ENCODE assay signal across 26 cellular contexts in the genomic region with DNA sequence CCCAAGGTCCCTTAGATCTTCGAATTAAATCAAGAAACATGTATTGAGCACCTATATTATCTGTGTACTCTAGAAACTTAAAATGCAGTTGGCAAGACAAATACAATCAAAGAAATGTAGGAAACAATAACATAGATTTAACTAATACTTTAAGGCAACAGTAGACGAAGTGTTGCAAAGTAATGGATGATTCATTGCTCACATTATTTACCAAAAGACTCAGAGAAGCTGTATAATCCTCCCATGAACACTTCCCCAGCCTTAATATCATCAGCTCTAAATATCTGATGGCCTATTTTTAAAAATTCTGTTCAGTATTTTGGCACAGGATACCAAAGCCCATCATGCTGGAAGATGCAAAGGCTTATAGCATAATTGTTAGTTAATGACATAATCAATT.
DNase-seq lines count a peak whose midpoint lies in the region; ATAC-seq, FAIRE-seq and TF ChIP-seq lines count a peak whose summit lies in the region.
"Had no signal": no experiment of that assay in that cellular context is flagged by ENCODE, and none has a peak within 500 bp of the region (broad histone marks: within the 10 kb centered on the region; RNA-seq: fewer than 3 reads in every experiment).

No MANE protein-coding gene starts in this region.

- CTCF ChIA-PET in PC-3 (lab: Charles Lee) (no interaction called here), GM12878 (lab: Yijun Ruan, JAX) (interaction anchor here (0.8 to 2.0 kb wide), 4 partner anchors 9 to 518 kb away, joined by 3 to 6 read pairs (median 4); no protein-coding TSS in a partner anchor)

- peak overlapping the region; percentile 3; the same call in 1 of the 2 replicates for H2AFZ ChIP-seq in GM23338
- no peak overlapping the region for H2AFZ ChIP-seq in PC-3 (ENCODE audit: low read length)
- H2AFZ ChIP-seq in GM12878 (ENCODE audit: control insufficient read depth, low read depth, low read length): peak overlapping the region; percentile 37; the same call in 1 of the 2 replicates
- H2AFZ ChIP-seq in MM.1S (ENCODE audit: low read length): no peak overlapping the region

- H3K4me2 ChIP-seq in GM23338 (no peak overlapping the region), PC-3 (ENCODE audit: low read length) (no peak overlapping the region; the same call in 1 of the 2 replicates), GM12878 (ENCODE audit: control insufficient read depth, insufficient read depth) (peak overlapping the region; percentile 54; the same call in 1 of the 2 replicates), MM.1S (ENCODE audit: low read depth, low read length) (no peak overlapping the region)
- H3K4me2 ChIP-seq: BLaER1 had no signal

- no peaks in the 10 kb centered on the region for H4K20me1 ChIP-seq in GM23338 (replicated peaks; ENCODE audit: insufficient read depth)
- H4K20me1 ChIP-seq in PC-3 (ENCODE audit: low read length): no peaks in the 10 kb centered on the region
- H4K20me1 ChIP-seq in GM12878 (ENCODE audit: control insufficient read depth, insufficient read depth): no peaks in the 10 kb centered on the region
- no peaks in the 10 kb centered on the region for H4K20me1 ChIP-seq in MM.1S (ENCODE audit: insufficient read depth, low read length)
- H4K20me1 ChIP-seq: BLaER1 had no signal

- H3K27me3 ChIP-seq in GM23338 (ENCODE audit: insufficient read depth) (no peaks in the 10 kb centered on the region), PC-3 (ENCODE audit: low read length) (no peaks in the 10 kb centered on the region), GM12878 (replicated peaks in 1 of 2; ENCODE audit: control insufficient read depth in 2 of 2, insufficient read depth in 2 of 2, low read length in 1 of 2) (no peaks in the 10 kb centered on the region), MM.1S (replicated peaks; ENCODE audit: insufficient read depth, low read length) (no peaks in the 10 kb centered on the region)
- H3K27me3 ChIP-seq: BE2C, BLaER1 had no signal

- H3K4me3 ChIP-seq in GM23338: no peak overlapping the region
- H3K4me3 ChIP-seq in PC-3 (ENCODE audit: low read length): no peak overlapping the region
- no peak overlapping the region for H3K4me3 ChIP-seq in GM12878
- no peak overlapping the region for H3K4me3 ChIP-seq in epithelial cell of esophagus (ENCODE audit: low read length)
- no peak overlapping the region for H3K4me3 ChIP-seq in MM.1S (ENCODE audit: low read length)
- H3K4me3 ChIP-seq: BLaER1 had no signal

- peaks cover 3% of the 10 kb centered on the region; the same call in 1 of the 2 replicates for H3K9me2 ChIP-seq in GM23338 (ENCODE audit: insufficient read depth)
- H3K9me2 ChIP-seq in PC-3 (replicated peaks; ENCODE audit: low read length): no peaks in the 10 kb centered on the region
- no peaks in the 10 kb centered on the region for H3K9me2 ChIP-seq in MM.1S (replicated peaks; ENCODE audit: insufficient read depth, low read length)

- H3K79me2 ChIP-seq in GM23338 (replicated peaks; ENCODE audit: insufficient read depth) (no peaks in the 10 kb centered on the region), PC-3 (ENCODE audit: low read length) (no peaks in the 10 kb centered on the region), GM12878 (ENCODE audit: control insufficient read depth, insufficient read depth, low read length) (no peaks in the 10 kb centered on the region), MM.1S (ENCODE audit: low read length) (no peaks in the 10 kb centered on the region)

- no peak for TF ChIP-seq RAD21 in GM12878 (IDR thresholded peaks at IDR 0.05; ENCODE audit: insufficient read depth, low read depth, low read length)

- in situ Hi-C loops in GM12878 (cut with MboI): no loop called here

- H3K9me3 Mint-ChIP-seq in GM23338 (no peaks in the 10 kb centered on the region), immature natural killer cell (peaks cover 0 to 12% (median 5%) of the 10 kb centered on the region in 6 donors)

- H3K27me3 Mint-ChIP-seq in GM23338 (ENCODE audit: insufficient read depth, low read depth, poor library complexity) (no peaks in the 10 kb centered on the region), immature natural killer cell (ENCODE audit: low read depth in 3 of 3) (peaks cover 0 to 2% (median 0%) of the 10 kb centered on the region in 3 donors)
- H3K27me3 Mint-ChIP-seq: CD4-positive, alpha-beta memory T cell; CD4-positive, CD25-positive, alpha-beta regulatory T cell had no signal

- peak overlapping the region; percentile 36; the same call in 1 of the 2 replicates for H3K27ac Mint-ChIP-seq in GM23338
- H3K27ac Mint-ChIP-seq in immature natural killer cell: no peak overlapping the region
- H3K27ac Mint-ChIP-seq: CD14-positive monocyte; CD4-positive, alpha-beta memory T cell; CD4-positive, CD25-positive, alpha-beta regulatory T cell had no signal

- BruUV-seq in PC-3 (replicated peaks; lab: Mats Ljungman, UMichigan): no TSS peak
- BruUV-seq in GM12878 (replicated peaks; lab: Mats Ljungman, UMichigan): no TSS peak

- H3K4me1 Mint-ChIP-seq in GM23338: peaks cover 17% of the 10 kb centered on the region; the same call in 2 of the 3 replicates
- no peaks in the 10 kb centered on the region for H3K4me1 Mint-ChIP-seq in immature natural killer cell
- H3K4me1 Mint-ChIP-seq: CD14-positive monocyte; CD4-positive, alpha-beta memory T cell; CD4-positive, CD25-positive, alpha-beta regulatory T cell; CD8-positive, alpha-beta memory T cell had no signal

- no peak for FAIRE-seq in GM12878 (lab: Jason Lieb, UNC)
- FAIRE-seq: A204.1 had no signal

- RAD21 ChIA-PET in GM12878 (lab: Charles Lee; ENCODE audit: unreplicated experiment): interaction anchor here (0.6 to 2.5 kb wide), 14 partner anchors 9 to 448 kb away, joined by 3 to 18 read pairs (median 4); no protein-coding TSS in a partner anchor

- no peak for TF ChIP-seq POLR2A in GM12878 (IDR thresholded peaks at IDR 0.05; ENCODE audit: low read depth, low read length)

- H3K36me3 Mint-ChIP-seq in GM23338 (ENCODE audit: low read depth) (no peaks in the 10 kb centered on the region), immature natural killer cell (no peaks in the 10 kb centered on the region)
- H3K36me3 Mint-ChIP-seq: CD14-positive monocyte; CD4-positive, alpha-beta memory T cell; CD4-positive, CD25-positive, alpha-beta regulatory T cell; CD8-positive, alpha-beta memory T cell had no signal

- DNase-seq in GM23338 (ENCODE audit: low spot score): no peak
- DNase-seq in PC-3: peak; percentile 30
- no peak for DNase-seq in GM12878 (ENCODE audit: low read depth, low spot score)
- DNase-seq in epithelial cell of esophagus (ENCODE audit: low read depth): peak; percentile 43
- no peak for DNase-seq in immature natural killer cell
- no peak for DNase-seq in NCI-H526 treated with DMSO at 0.1 percent for 48 hours (lab: John Stamatoyannopoulos, UW)
- no peak for DNase-seq in MM.1S
- no peak for DNase-seq in NCI-H187 (lab: John Stamatoyannopoulos, UW)
- DNase-seq: 8988T; ACHN; BE2C; C1 segment of cervical spinal cord; CD4-positive, alpha-beta memory T cell; CD8-positive, alpha-beta memory T cell; COR-L47; DMS 273 treated with DMSO at 0.1 percent for 48 hours; DMS153; DMS53; DMS79; DND-41; EL; GDM1 had no signal

- ATAC-seq in GM23338 (no peak), PC-3 (peak; percentile 88), GM12878 (peak; percentile 4; the same call in 1 of the 3 replicates)

- no peak for TF ChIP-seq EP300 in GM12878 (IDR thresholded peaks at IDR 0.05; ENCODE audit: borderline replicate concordance in 1 of 2, control insufficient read depth in 1 of 2, low read depth in 2 of 2, low read length in 2 of 2)

- SMC1A ChIA-PET in GM12878 (lab: Charles Lee; ENCODE audit: uncharacterized antibody, unreplicated experiment): interaction anchor here (0.7 to 3.0 kb wide), 16 partner anchors 11 to 518 kb away, joined by 3 to 14 read pairs (median 4); no protein-coding TSS in a partner anchor

- TF ChIP-seq CTCF in GM23338 (conservative IDR thresholded peaks at IDR 0.05; ENCODE audit: low read depth in 2 of 2) (no peak), PC-3 (conservative IDR thresholded peaks at IDR 0.05; ENCODE audit: low read depth, low read length) (no peak), GM12878 (IDR thresholded peaks at IDR 0.05 in 2 of 3, conservative IDR thresholded peaks at IDR 0.05 in 1 of 3; ENCODE audit: control insufficient read depth in 2 of 3, extremely low read depth in 1 of 3, insufficient read depth in 1 of 3, low read depth in 3 of 3, low read length in 3 of 3) (no peak), epithelial cell of esophagus (IDR thresholded peaks at IDR 0.05; ENCODE audit: insufficient read depth, low read depth, low read length, missing control alignments) (no peak), MM.1S (IDR thresholded peaks at IDR 0.05; ENCODE audit: low read length) (no peak)

- no peak overlapping the region for H3K27ac ChIP-seq in GM23338 (ENCODE audit: low read depth)
- H3K27ac ChIP-seq in PC-3 (ENCODE audit: low read length): no peak overlapping the region
- H3K27ac ChIP-seq in GM12878 (ENCODE audit: control insufficient read depth, insufficient read depth): peak overlapping the region; percentile 56; the same call in 1 of the 2 replicates
- no peak overlapping the region for H3K27ac ChIP-seq in MM.1S (ENCODE audit: low read length)
- H3K27ac ChIP-seq: BLaER1 had no signal

- H3K4me1 ChIP-seq in GM23338 (ENCODE audit: insufficient read depth): peaks cover 20% of the 10 kb centered on the region
- H3K4me1 ChIP-seq in PC-3 (ENCODE audit: insufficient read depth, low read length): peaks cover 8% of the 10 kb centered on the region; the same call in 1 of the 2 replicates
- H3K4me1 ChIP-seq in GM12878 (ENCODE audit: control insufficient read depth, insufficient read depth, low read length): peaks cover 32% of the 10 kb centered on the region
- H3K4me1 ChIP-seq in MM.1S (ENCODE audit: low read length): peaks cover 6% of the 10 kb centered on the region; the same call in 1 of the 2 replicates
- H3K4me1 ChIP-seq: BE2C, BLaER1 had no signal

- H3K36me3 ChIP-seq in GM23338 (ENCODE audit: insufficient read depth): no peaks in the 10 kb centered on the region
- H3K36me3 ChIP-seq in PC-3 (ENCODE audit: low read depth, low read length): no peaks in the 10 kb centered on the region
- no peaks in the 10 kb centered on the region for H3K36me3 ChIP-seq in GM12878 (ENCODE audit: control insufficient read depth in 2 of 2, insufficient read depth in 2 of 2, low read length in 1 of 2)
- no peaks in the 10 kb centered on the region for H3K36me3 ChIP-seq in MM.1S (replicated peaks; ENCODE audit: insufficient read depth, low read length)
- H3K36me3 ChIP-seq: BE2C, BLaER1 had no signal

- POLR2A ChIA-PET in PC-3 (lab: Charles Lee; ENCODE audit: unreplicated experiment): interaction anchor here (0.6 kb wide), 1 partner anchor 11 kb away, joined by 4 read pairs; no protein-coding TSS in a partner anchor
- POLR2A ChIA-PET in GM12878 (lab: Charles Lee): interaction anchor here (0.6 to 1.0 kb wide), 4 partner anchors 8 to 51 kb away, joined by 3 read pairs; no protein-coding TSS in a partner anchor

- no peak overlapping the region for H3K9ac ChIP-seq in PC-3 (ENCODE audit: low read length)
- no peak overlapping the region for H3K9ac ChIP-seq in GM12878 (ENCODE audit: control insufficient read depth, insufficient read depth, low read length)
- no peak overlapping the region for H3K9ac ChIP-seq in MM.1S (ENCODE audit: low read length)
- H3K9ac ChIP-seq: BLaER1 had no signal

- 92% methylated on average over 2 of the region's 2 CpGs for WGBS in GM12878 (ENCODE audit: insufficient coverage, insufficient replicate concordance, low lambda C conversion rate, missing lambda C conversion rate)

- intact Hi-C loops in PC-3 (cut with micrococcal nuclease): no loop called here
- intact Hi-C loops in GM12878 (cut with micrococcal nuclease; ENCODE audit: unreplicated experiment): loop anchor here (2.0 kb wide), 3 partner anchors 51 to 519 kb away; no protein-coding TSS in a partner anchor

- H3K9me3 ChIP-seq in PC-3 (ENCODE audit: low read length) (no peaks in the 10 kb centered on the region), GM12878 (replicated peaks; ENCODE audit: control insufficient read depth, insufficient read depth, low read length) (no peaks in the 10 kb centered on the region; the same call in 1 of the 3 replicates), MM.1S (replicated peaks; ENCODE audit: insufficient read depth, low read length) (no peaks in the 10 kb centered on the region)
- H3K9me3 ChIP-seq: BE2C, BLaER1 had no signal

- H3K4me3 Mint-ChIP-seq in GM23338: no peak overlapping the region
- H3K4me3 Mint-ChIP-seq in immature natural killer cell: no peak overlapping the region
- H3K4me3 Mint-ChIP-seq: CD14-positive monocyte; CD4-positive, alpha-beta memory T cell; CD4-positive, CD25-positive, alpha-beta regulatory T cell; CD8-positive, alpha-beta memory T cell had no signal

- H3F3A ChIP-seq in GM23338 (replicated peaks; ENCODE audit: low read depth): no peaks in the 10 kb centered on the region
- no peaks in the 10 kb centered on the region for H3F3A ChIP-seq in PC-3 (ENCODE audit: low read length, unreplicated experiment)
- H3F3A ChIP-seq in MM.1S (ENCODE audit: insufficient read depth, low read length): no peaks in the 10 kb centered on the region

Comparison
In these comparisons a context has a peak if more than half of its experiments do, and no peak if none do; other contexts are left out.
1. DNase-seq: peak in PC-3 (single experiment) and epithelial cell of esophagus (single experiment); none in GM23338 (single experiment), GM12878 (single experiment), immature natural killer cell (0 of 3), NCI-H526 treated with DMSO at 0.1 percent for 48 hours (single experiment), MM.1S (single experiment) and NCI-H187 (0 of 2).
2. H2AFZ ChIP-seq: peak in GM23338 (single experiment) and GM12878 (single experiment); none in PC-3 (single experiment) and MM.1S (single experiment).